7 cellular contexts compared by ENCODE assay signal in genomic region chr14:106883218-106883692, GRCh38.
DNase-seq lines count a peak whose midpoint lies in the region; ATAC-seq and TF ChIP-seq lines count a peak whose summit lies in the region.

No MANE protein-coding gene starts in this region.

- H4K20me1 ChIP-seq in GM23338 (replicated peaks; ENCODE audit: insufficient read depth), result no peaks in the 10 kb centered on the region

- TF ChIP-seq CTCF in GM23338 (conservative IDR thresholded peaks at IDR 0.05; ENCODE audit: low read depth in 2 of 2) (peak; percentile 10 to 38; a peak in 2 of 4 replicates), esophagus squamous epithelium (IDR thresholded peaks at IDR 0.05) (peak in 4 of 6 experiments; percentile 11 to 41 (median 20))

- no peaks in the 10 kb centered on the region; the same call in 1 of the 2 replicates for H3K36me3 ChIP-seq in GM23338 (ENCODE audit: insufficient read depth)
- no peaks in the 10 kb centered on the region for H3K36me3 ChIP-seq in esophagus squamous epithelium

- H3K27ac ChIP-seq in GM23338 (ENCODE audit: low read depth) (no peak overlapping the region), esophagus squamous epithelium (no peak overlapping the region)

- intact Hi-C loops in esophagus squamous epithelium (cut with DNase I), result no loop called here

- peaks cover 24% of the 10 kb centered on the region; the same call in 2 of the 3 replicates for H3K36me3 Mint-ChIP-seq in GM23338 (ENCODE audit: low read depth)

- no peak overlapping the region for H2AFZ ChIP-seq in GM23338

- no peak for TF ChIP-seq POLR2A in esophagus squamous epithelium (IDR thresholded peaks at IDR 0.05)

- no peak overlapping the region for H3K4me2 ChIP-seq in GM23338

- H3K4me3 Mint-ChIP-seq in GM23338, result no peak overlapping the region

- no peaks in the 10 kb centered on the region for H3K79me2 ChIP-seq in GM23338 (replicated peaks; ENCODE audit: insufficient read depth)

- H3K4me1 ChIP-seq in GM23338 (ENCODE audit: insufficient read depth) (no peaks in the 10 kb centered on the region), esophagus squamous epithelium (no peaks in the 10 kb centered on the region)

- H3K27me3 ChIP-seq in GM23338 (ENCODE audit: insufficient read depth), result no peaks in the 10 kb centered on the region
- peaks cover 0 to 8% (median 0%) of the 10 kb centered on the region in 4 donors for H3K27me3 ChIP-seq in esophagus squamous epithelium

- H3K27ac Mint-ChIP-seq in GM23338, result no peak overlapping the region

- DNase-seq in GM23338 (ENCODE audit: low spot score), result peak; percentile 1
- DNase-seq in T follicular helper cell (ENCODE audit: low read depth), result peak; percentile 14
- DNase-seq in esophagus squamous epithelium (lab: John Stamatoyannopoulos, UW), result no peak
- DNase-seq in stimulated activated CD4-positive, alpha-beta T cell treated with anti-CD3 and anti-CD28 coated beads, Interleukin-4, amount 100 ng/mL, for 24 hours, result peak; percentile 45
- DNase-seq in SHP77 (lab: John Stamatoyannopoulos, UW), result no peak
- DNase-seq in NCI-H2171 treated with DMSO at 0.1 percent for 48 hours (lab: John Stamatoyannopoulos, UW), result no peak
- DNase-seq in NOMO-1 (lab: John Stamatoyannopoulos, UW; ENCODE audit: unreplicated experiment in 2 of 2), result no peak

- WGBS in esophagus squamous epithelium, 2 donors, result 89 to 97% methylated on average over 6 to 23 of the region's 44 CpGs

- H3K4me1 Mint-ChIP-seq in GM23338, result no peaks in the 10 kb centered on the region

- no peak for ATAC-seq in GM23338

- 0 out of 2 replicates have a peak, but pooled peaks cover 4% of the 10 kb centered on the region for H3F3A ChIP-seq in GM23338 (replicated peaks; ENCODE audit: low read depth)

- no peaks in the 10 kb centered on the region for H3K9me2 ChIP-seq in GM23338 (ENCODE audit: insufficient read depth)

- peaks cover 49% of the 10 kb centered on the region for H3K9me3 Mint-ChIP-seq in GM23338

- H3K27me3 Mint-ChIP-seq in GM23338 (ENCODE audit: insufficient read depth, low read depth, poor library complexity), result peaks cover 8% of the 10 kb centered on the region

- H3K4me3 ChIP-seq in GM23338, result no peak overlapping the region
- H3K4me3 ChIP-seq in esophagus squamous epithelium, result no peak overlapping the region

- H3K9me3 ChIP-seq in esophagus squamous epithelium, result peaks cover 0 to 7% (median 0%) of the 10 kb centered on the region in 3 donors

TF ChIP-seq in GM23338, 12 proteins besides CTCF, POLR2A, EP300 and RAD21 (continues in another document):
- TF ChIP-seq NANOG (IDR thresholded peaks at IDR 0.05; ENCODE audit: borderline replicate concordance), result no peak
- TF ChIP-seq STAT1 (IDR thresholded peaks at IDR 0.05; ENCODE audit: unreplicated experiment), result no peak
- no peak for TF ChIP-seq EZH2phosphoT487 (IDR thresholded peaks at IDR 0.05; ENCODE audit: unreplicated experiment)
- TF ChIP-seq REST (IDR thresholded peaks at IDR 0.05; ENCODE audit: unreplicated experiment), result no peak
- no peak for TF ChIP-seq JUNB (IDR thresholded peaks at IDR 0.05; ENCODE audit: unreplicated experiment)
- no peak for TF ChIP-seq ZNF114 (CRISPR knock-in tag; IDR thresholded peaks at IDR 0.05)
- no peak for TF ChIP-seq POLR2AphosphoS5 (IDR thresholded peaks at IDR 0.05; ENCODE audit: low read depth)
- TF ChIP-seq ZNF331 (CRISPR knock-in tag; IDR thresholded peaks at IDR 0.05; ENCODE audit: low read depth), result no peak
- no peak for TF ChIP-seq ETS1 (IDR thresholded peaks at IDR 0.05)
- no peak for TF ChIP-seq CREB1 (CRISPR knock-in tag; IDR thresholded peaks at IDR 0.05; ENCODE audit: low read depth)
- TF ChIP-seq ZNF462 (CRISPR knock-in tag; IDR thresholded peaks at IDR 0.05), result no peak

Comparison
In these comparisons a context has a peak if more than half of its experiments do, and no peak if none do; other contexts are left out.
1. DNase-seq: peak in GM23338 (single experiment), T follicular helper cell (single experiment) and stimulated activated CD4-positive, alpha-beta T cell treated with anti-CD3 and anti-CD28 coated beads, Interleukin-4, amount 100 ng/mL, for 24 hours (single experiment); none in esophagus squamous epithelium (single experiment), SHP77 (0 of 2), NCI-H2171 treated with DMSO at 0.1 percent for 48 hours (single experiment) and NOMO-1 (0 of 2).